In genomic region chr13:40186041-40186440, GRCh38 we compare ENCODE assay signal across 26 cellular contexts.
DNase-seq lines count a peak whose midpoint lies in the region; ATAC-seq and TF ChIP-seq lines count a peak whose summit lies in the region.
"Had no signal": no experiment of that assay in that cellular context is flagged by ENCODE, and none has a peak within 500 bp of the region (broad histone marks: within the 10 kb centered on the region; RNA-seq: fewer than 3 reads in every experiment).

No MANE protein-coding gene starts in this region.

- TF ChIP-seq POLR2A in gastroesophageal sphincter (IDR thresholded peaks at IDR 0.05), result no peak

- no peak overlapping the region for H3K27ac ChIP-seq in gastroesophageal sphincter
- H3K27ac ChIP-seq: A549, cardiac muscle cell, pancreas, right atrium auricular region, upper lobe of left lung had no signal

- no peak overlapping the region for H3K4me3 ChIP-seq in Jurkat, Clone E6-1 (ENCODE audit: low read length)
- H3K4me3 ChIP-seq in gastroesophageal sphincter, result no peak overlapping the region
- H3K4me3 ChIP-seq: A549, cardiac muscle cell, MG63, pancreas, right atrium auricular region, upper lobe of left lung had no signal

- CTCF ChIA-PET in activated CD4-positive, alpha-beta T cell treated with anti-CD3 and anti-CD28 coated beads, Interleukin-2, amount 10 ng/mL, durations not matched to agents 7 days and 5 days (lab: Charles Lee), result interaction anchor here (0.6 to 1.9 kb wide), 4 partner anchors 10 to 411 kb away, joined by 3 to 8 read pairs (median 5); no protein-coding TSS in a partner anchor
- CTCF ChIA-PET in activated CD8-positive, alpha-beta T cell treated with anti-CD3 and anti-CD28 coated beads, Interleukin-2, amount 10 ng/mL, durations not matched to agents 7 days and 5 days (lab: Charles Lee), result interaction anchor here (1.0 to 3.9 kb wide), 5 partner anchors 12 to 117 kb away, joined by 3 to 28 read pairs (median 11); no protein-coding TSS in a partner anchor

- no peaks in the 10 kb centered on the region for H3K9me3 ChIP-seq in gastroesophageal sphincter
- H3K9me3 ChIP-seq: A549, BE2C, MG63, pancreas, right atrium auricular region, upper lobe of left lung had no signal

- H3K4me1 ChIP-seq in gastroesophageal sphincter, result peaks cover 5 to 33% (median 16%) of the 10 kb centered on the region in 3 donors
- H3K4me1 ChIP-seq: BE2C had no signal

- POLR2A ChIA-PET in activated CD4-positive, alpha-beta T cell treated with anti-CD3 and anti-CD28 coated beads, Interleukin-2, amount 10 ng/mL, durations not matched to agents 7 days and 5 days (lab: Charles Lee), result no interaction called here
- POLR2A ChIA-PET in activated CD8-positive, alpha-beta T cell treated with anti-CD3 and anti-CD28 coated beads, Interleukin-2, amount 10 ng/mL, durations not matched to agents 7 days and 5 days (lab: Charles Lee), result interaction anchor here (0.6 to 3.0 kb wide), 2 partner anchors 21 to 133 kb away, joined by 4 to 17 read pairs; no protein-coding TSS in a partner anchor
- POLR2A ChIA-PET in naive thymus-derived CD8-positive, alpha-beta T cell (lab: Charles Lee), result interaction anchor here (1.4 to 3.2 kb wide), 10 partner anchors 9 to 479 kb away, joined by 4 to 40 read pairs (median 8); partner anchors contain the start of gene FOXO1

- ATAC-seq in activated CD8-positive, alpha-beta T cell treated with anti-CD3 and anti-CD28 coated beads, Interleukin-2, amount 10 ng/mL, durations not matched to agents 7 days and 5 days, result no peak
- no peak for ATAC-seq in naive thymus-derived CD8-positive, alpha-beta T cell
- no peak for ATAC-seq in gastroesophageal sphincter
- ATAC-seq: A549; left colon; natural killer cell treated with Interleukin-12 subunit alpha and Interleukin-12 subunit beta and Interleukin-15 and Interleukin-18, amount 100 ng/mL, for 72 hours; pancreas had no signal

- peaks cover 9% of the 10 kb centered on the region for H3K9me3 Mint-ChIP-seq in activated CD4-positive, alpha-beta T cell treated with anti-CD3 and anti-CD28 coated beads, Interleukin-2, amount 10 ng/mL, durations not matched to agents 7 days and 5 days
- peaks cover 7% of the 10 kb centered on the region for H3K9me3 Mint-ChIP-seq in activated CD8-positive, alpha-beta T cell treated with anti-CD3 and anti-CD28 coated beads, Interleukin-2, amount 10 ng/mL, durations not matched to agents 7 days and 5 days (ENCODE audit: insufficient read depth)
- H3K9me3 Mint-ChIP-seq in naive thymus-derived CD8-positive, alpha-beta T cell, result peaks cover 0 to 19% (median 0%) of the 10 kb centered on the region in 9 donors
- no peaks in the 10 kb centered on the region for H3K9me3 Mint-ChIP-seq in immature natural killer cell
- H3K9me3 Mint-ChIP-seq: natural killer cell treated with Interleukin-12 subunit alpha and Interleukin-12 subunit beta and Interleukin-15 and Interleukin-18, amount 100 ng/mL, for 72 hours had no signal

- WGBS in gastroesophageal sphincter (ENCODE audit: low coverage in 1 of 2), 2 donors, result 40 to 73% methylated on average over 1 to 3 of the region's 3 CpGs

- no peak for TF ChIP-seq EP300 in gastroesophageal sphincter (IDR thresholded peaks at IDR 0.05)

- DNase-seq in activated CD4-positive, alpha-beta T cell treated with anti-CD3 and anti-CD28 coated beads, Interleukin-2, amount 10 ng/mL, durations not matched to agents 7 days and 5 days, result no peak
- no peak for DNase-seq in activated CD4-positive, alpha-beta T cell treated with anti-CD3 and anti-CD28 coated beads, Interleukin-2, amount 50 U/mL, for 48 hours
- peak; percentile 21 for DNase-seq in Jurkat, Clone E6-1 (ENCODE audit: low read depth, low spot score)
- DNase-seq in activated CD8-positive, alpha-beta T cell treated with anti-CD3 and anti-CD28 coated beads, Interleukin-2, amount 10 ng/mL, durations not matched to agents 7 days and 5 days, result no peak
- DNase-seq in naive thymus-derived CD8-positive, alpha-beta T cell, result peak in 1 of 10 donors; percentile 25
- no peak for DNase-seq in immature natural killer cell
- no peak for DNase-seq in NCI-H1105 treated with DMSO at 0.1 percent for 48 hours (lab: John Stamatoyannopoulos, UW)
- DNase-seq: anterior cingulate cortex, BE2C, EL, glutamatergic neuron, left colon, mesendoderm, MG63, NCI-H146, NCI-H526 treated with DMSO at 0.1 percent for 48 hours, OCI-M1, pancreas, Right ventricle myocardium superior, SW 1271, upper lobe of left lung had no signal

- H3K36me3 ChIP-seq in gastroesophageal sphincter, result no peaks in the 10 kb centered on the region
- H3K36me3 ChIP-seq: BE2C, cardiac muscle cell, MG63, pancreas, right atrium auricular region, upper lobe of left lung had no signal

- H3K27me3 Mint-ChIP-seq in activated CD4-positive, alpha-beta T cell treated with anti-CD3 and anti-CD28 coated beads, Interleukin-2, amount 10 ng/mL, durations not matched to agents 7 days and 5 days, result no peaks in the 10 kb centered on the region
- no peaks in the 10 kb centered on the region for H3K27me3 Mint-ChIP-seq in activated CD8-positive, alpha-beta T cell treated with anti-CD3 and anti-CD28 coated beads, Interleukin-2, amount 10 ng/mL, durations not matched to agents 7 days and 5 days (ENCODE audit: low read depth)
- H3K27me3 Mint-ChIP-seq in naive thymus-derived CD8-positive, alpha-beta T cell, result peaks cover 0 to 1% (median 0%) of the 10 kb centered on the region in 5 donors
- H3K27me3 Mint-ChIP-seq in immature natural killer cell (ENCODE audit: low read depth in 3 of 3), result peaks cover 0 to 7% (median 4%) of the 10 kb centered on the region in 3 donors

- H3K27me3 ChIP-seq in gastroesophageal sphincter, result no peaks in the 10 kb centered on the region
- H3K27me3 ChIP-seq: BE2C, cardiac muscle cell, MG63, pancreas, right atrium auricular region, upper lobe of left lung had no signal

- no peak for TF ChIP-seq CTCF in gastroesophageal sphincter (IDR thresholded peaks at IDR 0.05)

- peak overlapping the region; percentile 95 for H3K27ac Mint-ChIP-seq in activated CD4-positive, alpha-beta T cell treated with anti-CD3 and anti-CD28 coated beads, Interleukin-2, amount 10 ng/mL, durations not matched to agents 7 days and 5 days
- peak overlapping the region; percentile 98 for H3K27ac Mint-ChIP-seq in activated CD8-positive, alpha-beta T cell treated with anti-CD3 and anti-CD28 coated beads, Interleukin-2, amount 10 ng/mL, durations not matched to agents 7 days and 5 days
- H3K27ac Mint-ChIP-seq in naive thymus-derived CD8-positive, alpha-beta T cell, result peak overlapping the region; percentile 92 to 99 (median 98)
- H3K27ac Mint-ChIP-seq in immature natural killer cell, result peak overlapping the region in 1 of 6 donors; percentile 9
- H3K27ac Mint-ChIP-seq: natural killer cell treated with Interleukin-12 subunit alpha and Interleukin-12 subunit beta and Interleukin-15 and Interleukin-18, amount 100 ng/mL, for 72 hours had no signal

- peaks cover 22% of the 10 kb centered on the region for H3K36me3 Mint-ChIP-seq in activated CD4-positive, alpha-beta T cell treated with anti-CD3 and anti-CD28 coated beads, Interleukin-2, amount 10 ng/mL, durations not matched to agents 7 days and 5 days (ENCODE audit: low read depth)
- peaks cover 18% of the 10 kb centered on the region for H3K36me3 Mint-ChIP-seq in activated CD8-positive, alpha-beta T cell treated with anti-CD3 and anti-CD28 coated beads, Interleukin-2, amount 10 ng/mL, durations not matched to agents 7 days and 5 days (ENCODE audit: low read depth)
- H3K36me3 Mint-ChIP-seq in naive thymus-derived CD8-positive, alpha-beta T cell, result peaks cover 0 to 7% (median 4%) of the 10 kb centered on the region in 3 donors
- no peaks in the 10 kb centered on the region for H3K36me3 Mint-ChIP-seq in immature natural killer cell
- H3K36me3 Mint-ChIP-seq: natural killer cell treated with Interleukin-12 subunit alpha and Interleukin-12 subunit beta and Interleukin-15 and Interleukin-18, amount 100 ng/mL, for 72 hours had no signal

- peak overlapping the region; percentile 51 for H3K4me3 Mint-ChIP-seq in activated CD4-positive, alpha-beta T cell treated with anti-CD3 and anti-CD28 coated beads, Interleukin-2, amount 10 ng/mL, durations not matched to agents 7 days and 5 days
- no peak overlapping the region for H3K4me3 Mint-ChIP-seq in activated CD8-positive, alpha-beta T cell treated with anti-CD3 and anti-CD28 coated beads, Interleukin-2, amount 10 ng/mL, durations not matched to agents 7 days and 5 days
- H3K4me3 Mint-ChIP-seq in naive thymus-derived CD8-positive, alpha-beta T cell, result peak overlapping the region; percentile 29 to 87 (median 81)
- H3K4me3 Mint-ChIP-seq in immature natural killer cell, result no peak overlapping the region
- H3K4me3 Mint-ChIP-seq: natural killer cell treated with Interleukin-12 subunit alpha and Interleukin-12 subunit beta and Interleukin-15 and Interleukin-18, amount 100 ng/mL, for 72 hours had no signal

- peaks cover 69% of the 10 kb centered on the region for H3K4me1 Mint-ChIP-seq in activated CD4-positive, alpha-beta T cell treated with anti-CD3 and anti-CD28 coated beads, Interleukin-2, amount 10 ng/mL, durations not matched to agents 7 days and 5 days
- H3K4me1 Mint-ChIP-seq in activated CD8-positive, alpha-beta T cell treated with anti-CD3 and anti-CD28 coated beads, Interleukin-2, amount 10 ng/mL, durations not matched to agents 7 days and 5 days (ENCODE audit: low read depth), result peaks cover 82% of the 10 kb centered on the region
- H3K4me1 Mint-ChIP-seq in naive thymus-derived CD8-positive, alpha-beta T cell, result peaks cover 62 to 96% (median 80%) of the 10 kb centered on the region in 4 donors
- H3K4me1 Mint-ChIP-seq in immature natural killer cell, result peaks cover 34 to 45% of the 10 kb centered on the region in 2 donors

Comparison
In these comparisons a context has a peak if more than half of its experiments do, and no peak if none do; other contexts are left out.
1. H3K4me3 Mint-ChIP-seq: peak in activated CD4-positive, alpha-beta T cell treated with anti-CD3 and anti-CD28 coated beads, Interleukin-2, amount 10 ng/mL, durations not matched to agents 7 days and 5 days (single experiment) and naive thymus-derived CD8-positive, alpha-beta T cell (10 of 10); none in activated CD8-positive, alpha-beta T cell treated with anti-CD3 and anti-CD28 coated beads, Interleukin-2, amount 10 ng/mL, durations not matched to agents 7 days and 5 days (single experiment) and immature natural killer cell (0 of 5).